1 cellular context compared by ENCODE assay signal in the genomic region with DNA sequence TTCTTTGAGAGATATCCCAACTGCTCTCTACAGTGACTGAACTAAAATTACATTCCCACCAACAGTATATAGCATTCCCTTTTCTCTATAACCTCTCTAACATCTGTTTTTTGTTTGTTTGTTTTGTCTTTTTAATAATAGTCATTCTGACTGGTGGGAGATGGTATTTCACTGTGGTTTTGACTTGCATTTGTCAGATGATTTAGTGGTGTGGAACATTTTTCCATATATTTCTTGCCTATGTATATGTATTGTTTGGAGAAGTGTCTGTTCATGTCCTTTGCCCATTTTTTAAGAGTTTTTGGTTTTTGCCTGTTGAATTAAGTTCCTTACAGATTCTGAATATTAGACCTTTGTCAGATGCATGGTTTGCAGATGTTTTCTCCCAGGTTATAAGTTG.
TF ChIP-seq lines count a peak whose summit lies in the region.

No MANE protein-coding gene starts in this region.

TF ChIP-seq in K562, 482 proteins besides CTCF, POLR2A, EP300 and RAD21 (continued from another document):
- TF ChIP-seq USF2 (CRISPR knock-in tag; IDR thresholded peaks at IDR 0.05) (no peak), CCNT2 (IDR thresholded peaks at IDR 0.05; ENCODE audit: borderline replicate concordance, extremely low read depth, insufficient read length, low read depth, low read length) (no peak), RBM39 (optimal IDR thresholded peaks at IDR 0.05; ENCODE audit: low read depth, low read length) (no peak), HBP1 (CRISPR knock-in tag; IDR thresholded peaks at IDR 0.05) (no peak), CBX2 (IDR thresholded peaks at IDR 0.05; ENCODE audit: insufficient read depth, low read length, poor library complexity, severe bottlenecking) (no peak), LCOR (CRISPR knock-in tag; IDR thresholded peaks at IDR 0.05) (no peak), CHD2 (IDR thresholded peaks at IDR 0.05; ENCODE audit: low read depth, low read length) (no peak), ZNF507 (tag; conservative IDR thresholded peaks at IDR 0.05) (peak; percentile 94), ELK3 (CRISPR knock-in tag; IDR thresholded peaks at IDR 0.05) (no peak)
- TF ChIP-seq, protein P1, sequence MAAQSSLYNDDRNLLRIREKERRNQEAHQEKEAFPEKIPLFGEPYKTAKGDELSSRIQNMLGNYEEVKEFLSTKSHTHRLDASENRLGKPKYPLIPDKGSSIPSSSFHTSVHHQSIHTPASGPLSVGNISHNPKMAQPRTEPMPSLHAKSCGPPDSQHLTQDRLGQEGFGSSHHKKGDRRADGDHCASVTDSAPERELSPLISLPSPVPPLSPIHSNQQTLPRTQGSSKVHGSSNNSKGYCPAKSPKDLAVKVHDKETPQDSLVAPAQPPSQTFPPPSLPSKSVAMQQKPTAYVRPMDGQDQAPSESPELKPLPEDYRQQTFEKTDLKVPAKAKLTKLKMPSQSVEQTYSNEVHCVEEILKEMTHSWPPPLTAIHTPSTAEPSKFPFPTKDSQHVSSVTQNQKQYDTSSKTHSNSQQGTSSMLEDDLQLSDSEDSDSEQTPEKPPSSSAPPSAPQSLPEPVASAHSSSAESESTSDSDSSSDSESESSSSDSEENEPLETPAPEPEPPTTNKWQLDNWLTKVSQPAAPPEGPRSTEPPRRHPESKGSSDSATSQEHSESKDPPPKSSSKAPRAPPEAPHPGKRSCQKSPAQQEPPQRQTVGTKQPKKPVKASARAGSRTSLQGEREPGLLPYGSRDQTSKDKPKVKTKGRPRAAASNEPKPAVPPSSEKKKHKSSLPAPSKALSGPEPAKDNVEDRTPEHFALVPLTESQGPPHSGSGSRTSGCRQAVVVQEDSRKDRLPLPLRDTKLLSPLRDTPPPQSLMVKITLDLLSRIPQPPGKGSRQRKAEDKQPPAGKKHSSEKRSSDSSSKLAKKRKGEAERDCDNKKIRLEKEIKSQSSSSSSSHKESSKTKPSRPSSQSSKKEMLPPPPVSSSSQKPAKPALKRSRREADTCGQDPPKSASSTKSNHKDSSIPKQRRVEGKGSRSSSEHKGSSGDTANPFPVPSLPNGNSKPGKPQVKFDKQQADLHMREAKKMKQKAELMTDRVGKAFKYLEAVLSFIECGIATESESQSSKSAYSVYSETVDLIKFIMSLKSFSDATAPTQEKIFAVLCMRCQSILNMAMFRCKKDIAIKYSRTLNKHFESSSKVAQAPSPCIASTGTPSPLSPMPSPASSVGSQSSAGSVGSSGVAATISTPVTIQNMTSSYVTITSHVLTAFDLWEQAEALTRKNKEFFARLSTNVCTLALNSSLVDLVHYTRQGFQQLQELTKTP (IDR thresholded peaks at IDR 0.05; ENCODE audit: low read depth in 1 of 2, partially characterized antibody in 2 of 2) = peak in 1 of 2 experiments; percentile 99
